In genomic region chr6:40252531-40253258, GRCh38 we compare ENCODE assay signal across 1 cellular context.
A peak's percentile ranks its signal among the peaks of the same experiment; 100 is the strongest.
TF ChIP-seq lines count a peak whose summit lies in the region.

No MANE protein-coding gene starts in this region.

TF ChIP-seq in GM12878, 131 proteins besides CTCF, POLR2A, EP300 and RAD21 (continued from another document):
- TF ChIP-seq, protein P1, sequence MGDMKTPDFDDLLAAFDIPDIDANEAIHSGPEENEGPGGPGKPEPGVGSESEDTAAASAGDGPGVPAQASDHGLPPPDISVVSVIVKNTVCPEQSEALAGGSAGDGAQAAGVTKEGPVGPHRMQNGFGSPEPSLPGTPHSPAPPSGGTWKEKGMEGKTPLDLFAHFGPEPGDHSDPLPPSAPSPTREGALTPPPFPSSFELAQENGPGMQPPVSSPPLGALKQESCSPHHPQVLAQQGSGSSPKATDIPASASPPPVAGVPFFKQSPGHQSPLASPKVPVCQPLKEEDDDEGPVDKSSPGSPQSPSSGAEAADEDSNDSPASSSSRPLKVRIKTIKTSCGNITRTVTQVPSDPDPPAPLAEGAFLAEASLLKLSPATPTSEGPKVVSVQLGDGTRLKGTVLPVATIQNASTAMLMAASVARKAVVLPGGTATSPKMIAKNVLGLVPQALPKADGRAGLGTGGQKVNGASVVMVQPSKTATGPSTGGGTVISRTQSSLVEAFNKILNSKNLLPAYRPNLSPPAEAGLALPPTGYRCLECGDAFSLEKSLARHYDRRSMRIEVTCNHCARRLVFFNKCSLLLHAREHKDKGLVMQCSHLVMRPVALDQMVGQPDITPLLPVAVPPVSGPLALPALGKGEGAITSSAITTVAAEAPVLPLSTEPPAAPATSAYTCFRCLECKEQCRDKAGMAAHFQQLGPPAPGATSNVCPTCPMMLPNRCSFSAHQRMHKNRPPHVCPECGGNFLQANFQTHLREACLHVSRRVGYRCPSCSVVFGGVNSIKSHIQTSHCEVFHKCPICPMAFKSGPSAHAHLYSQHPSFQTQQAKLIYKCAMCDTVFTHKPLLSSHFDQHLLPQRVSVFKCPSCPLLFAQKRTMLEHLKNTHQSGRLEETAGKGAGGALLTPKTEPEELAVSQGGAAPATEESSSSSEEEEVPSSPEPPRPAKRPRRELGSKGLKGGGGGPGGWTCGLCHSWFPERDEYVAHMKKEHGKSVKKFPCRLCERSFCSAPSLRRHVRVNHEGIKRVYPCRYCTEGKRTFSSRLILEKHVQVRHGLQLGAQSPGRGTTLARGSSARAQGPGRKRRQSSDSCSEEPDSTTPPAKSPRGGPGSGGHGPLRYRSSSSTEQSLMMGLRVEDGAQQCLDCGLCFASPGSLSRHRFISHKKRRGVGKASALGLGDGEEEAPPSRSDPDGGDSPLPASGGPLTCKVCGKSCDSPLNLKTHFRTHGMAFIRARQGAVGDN (IDR thresholded peaks at IDR 0.05) = peak; percentile 72; the same call in 1 of the 2 replicates
- TF ChIP-seq ZSCAN29 (IDR thresholded peaks at IDR 0.05) = no peak
- 0 out of 2 replicates have a peak, but pooled peaks have one; percentile 7 for TF ChIP-seq IRF4 (IDR thresholded peaks at IDR 0.05; ENCODE audit: low read depth, low read length)
- peak; percentile 71 for TF ChIP-seq BMI1 (IDR thresholded peaks at IDR 0.05; ENCODE audit: borderline replicate concordance)
- TF ChIP-seq IKZF1 (conservative IDR thresholded peaks at IDR 0.05) = peak; percentile 85
- peak; percentile 42 for TF ChIP-seq RELA (IDR thresholded peaks at IDR 0.05; ENCODE audit: borderline replicate concordance, partially characterized antibody)
- peak; percentile 93 for TF ChIP-seq ATF7 (IDR thresholded peaks at IDR 0.05; ENCODE audit: low read depth)
- no peak for TF ChIP-seq MAX (IDR thresholded peaks at IDR 0.05; ENCODE audit: low read depth, low read length)
- TF ChIP-seq TARDBP (IDR thresholded peaks at IDR 0.05; ENCODE audit: borderline replicate concordance) = no peak
- no peak for TF ChIP-seq STAT3 (IDR thresholded peaks at IDR 0.05; ENCODE audit: low read depth, low read length)
- TF ChIP-seq, protein P2, sequence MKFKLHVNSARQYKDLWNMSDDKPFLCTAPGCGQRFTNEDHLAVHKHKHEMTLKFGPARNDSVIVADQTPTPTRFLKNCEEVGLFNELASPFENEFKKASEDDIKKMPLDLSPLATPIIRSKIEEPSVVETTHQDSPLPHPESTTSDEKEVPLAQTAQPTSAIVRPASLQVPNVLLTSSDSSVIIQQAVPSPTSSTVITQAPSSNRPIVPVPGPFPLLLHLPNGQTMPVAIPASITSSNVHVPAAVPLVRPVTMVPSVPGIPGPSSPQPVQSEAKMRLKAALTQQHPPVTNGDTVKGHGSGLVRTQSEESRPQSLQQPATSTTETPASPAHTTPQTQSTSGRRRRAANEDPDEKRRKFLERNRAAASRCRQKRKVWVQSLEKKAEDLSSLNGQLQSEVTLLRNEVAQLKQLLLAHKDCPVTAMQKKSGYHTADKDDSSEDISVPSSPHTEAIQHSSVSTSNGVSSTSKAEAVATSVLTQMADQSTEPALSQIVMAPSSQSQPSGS (IDR thresholded peaks at IDR 0.05; ENCODE audit: low read length) = peak; percentile 21; the same call in 1 of the 2 replicates
- TF ChIP-seq NR2F1 (conservative IDR thresholded peaks at IDR 0.05) = peak; percentile 88
- peak; percentile 96 for TF ChIP-seq ZNF24 (IDR thresholded peaks at IDR 0.05)
- no peak for TF ChIP-seq ETV6 (conservative IDR thresholded peaks at IDR 0.05 in 1 of 2, IDR thresholded peaks at IDR 0.05 in 1 of 2; ENCODE audit: borderline replicate concordance in 1 of 2, low read depth in 1 of 2)
- peak; percentile 89 to 93 for TF ChIP-seq IKZF2 (IDR thresholded peaks at IDR 0.05)
- TF ChIP-seq CREB1 (IDR thresholded peaks at IDR 0.05; ENCODE audit: low read depth) = peak; percentile 60
- peak; percentile 67; the same call in 1 of the 2 replicates for TF ChIP-seq MLLT1 (IDR thresholded peaks at IDR 0.05)
- peak; percentile 31; the same call in 1 of the 3 replicates for TF ChIP-seq POU2F2 (IDR thresholded peaks at IDR 0.05; ENCODE audit: borderline replicate concordance, low read depth, low read length)
- no peak for TF ChIP-seq ZNF384 (IDR thresholded peaks at IDR 0.05; ENCODE audit: borderline replicate concordance, low read depth, low read length)
- TF ChIP-seq, protein P3, sequence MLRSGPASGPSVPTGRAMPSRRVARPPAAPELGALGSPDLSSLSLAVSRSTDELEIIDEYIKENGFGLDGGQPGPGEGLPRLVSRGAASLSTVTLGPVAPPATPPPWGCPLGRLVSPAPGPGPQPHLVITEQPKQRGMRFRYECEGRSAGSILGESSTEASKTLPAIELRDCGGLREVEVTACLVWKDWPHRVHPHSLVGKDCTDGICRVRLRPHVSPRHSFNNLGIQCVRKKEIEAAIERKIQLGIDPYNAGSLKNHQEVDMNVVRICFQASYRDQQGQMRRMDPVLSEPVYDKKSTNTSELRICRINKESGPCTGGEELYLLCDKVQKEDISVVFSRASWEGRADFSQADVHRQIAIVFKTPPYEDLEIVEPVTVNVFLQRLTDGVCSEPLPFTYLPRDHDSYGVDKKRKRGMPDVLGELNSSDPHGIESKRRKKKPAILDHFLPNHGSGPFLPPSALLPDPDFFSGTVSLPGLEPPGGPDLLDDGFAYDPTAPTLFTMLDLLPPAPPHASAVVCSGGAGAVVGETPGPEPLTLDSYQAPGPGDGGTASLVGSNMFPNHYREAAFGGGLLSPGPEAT (IDR thresholded peaks at IDR 0.05; ENCODE audit: low read depth) = peak; percentile 92
- TF ChIP-seq CREM (IDR thresholded peaks at IDR 0.05; ENCODE audit: low read depth) = peak; percentile 26; the same call in 1 of the 2 replicates
- peak; percentile 46; the same call in 1 of the 2 replicates for TF ChIP-seq DPF2 (IDR thresholded peaks at IDR 0.05)
- peak; percentile 78; the same call in 1 of the 2 replicates for TF ChIP-seq NBN (IDR thresholded peaks at IDR 0.05)
- TF ChIP-seq SP1 (IDR thresholded peaks at IDR 0.05; ENCODE audit: low read depth, low read length) = no peak
- peak; percentile 83; the same call in 1 of the 2 replicates for TF ChIP-seq BCL11A (IDR thresholded peaks at IDR 0.05; ENCODE audit: low read depth, low read length)
- TF ChIP-seq BACH1 (IDR thresholded peaks at IDR 0.05; ENCODE audit: borderline replicate concordance) = no peak; the same call in 1 of the 2 replicates
- TF ChIP-seq SRF (IDR thresholded peaks at IDR 0.05; ENCODE audit: low read depth in 2 of 2, low read length in 2 of 2) = no peak
- no peak for TF ChIP-seq TBL1XR1 (IDR thresholded peaks at IDR 0.05; ENCODE audit: low read depth, low read length)
- peak; percentile 84; the same call in 1 of the 2 replicates for TF ChIP-seq ZNF592 (IDR thresholded peaks at IDR 0.05)
- no peak for TF ChIP-seq EGR1 (IDR thresholded peaks at IDR 0.05; ENCODE audit: borderline replicate concordance in 1 of 2, low read depth in 2 of 2, low read length in 2 of 2)
- TF ChIP-seq CHD1 (IDR thresholded peaks at IDR 0.05; ENCODE audit: low read depth, low read length) = no peak
- no peak; the same call in 1 of the 2 replicates for TF ChIP-seq PAX5 (IDR thresholded peaks at IDR 0.05; ENCODE audit: borderline replicate concordance, low read depth, low read length)
- peak; percentile 93 for TF ChIP-seq SMARCA5 (IDR thresholded peaks at IDR 0.05)
- TF ChIP-seq E2F8 (IDR thresholded peaks at IDR 0.05; ENCODE audit: low read depth, partially characterized antibody) = peak; percentile 38
- peak; percentile 40; the same call in 1 of the 2 replicates for TF ChIP-seq CHD2 (IDR thresholded peaks at IDR 0.05; ENCODE audit: borderline replicate concordance, low read depth, low read length)
- TF ChIP-seq MTA2 (IDR thresholded peaks at IDR 0.05; ENCODE audit: low read depth) = peak; percentile 99
- TF ChIP-seq MEF2B (IDR thresholded peaks at IDR 0.05; ENCODE audit: partially characterized antibody, poor library complexity, severe bottlenecking) = no peak
- TF ChIP-seq, protein P4, sequence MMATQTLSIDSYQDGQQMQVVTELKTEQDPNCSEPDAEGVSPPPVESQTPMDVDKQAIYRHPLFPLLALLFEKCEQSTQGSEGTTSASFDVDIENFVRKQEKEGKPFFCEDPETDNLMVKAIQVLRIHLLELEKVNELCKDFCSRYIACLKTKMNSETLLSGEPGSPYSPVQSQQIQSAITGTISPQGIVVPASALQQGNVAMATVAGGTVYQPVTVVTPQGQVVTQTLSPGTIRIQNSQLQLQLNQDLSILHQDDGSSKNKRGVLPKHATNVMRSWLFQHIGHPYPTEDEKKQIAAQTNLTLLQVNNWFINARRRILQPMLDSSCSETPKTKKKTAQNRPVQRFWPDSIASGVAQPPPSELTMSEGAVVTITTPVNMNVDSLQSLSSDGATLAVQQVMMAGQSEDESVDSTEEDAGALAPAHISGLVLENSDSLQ (IDR thresholded peaks at IDR 0.05) = peak; percentile 63; the same call in 1 of the 2 replicates
